Comparison of ENCODE assay signal across 19 cellular contexts in the genomic region with DNA sequence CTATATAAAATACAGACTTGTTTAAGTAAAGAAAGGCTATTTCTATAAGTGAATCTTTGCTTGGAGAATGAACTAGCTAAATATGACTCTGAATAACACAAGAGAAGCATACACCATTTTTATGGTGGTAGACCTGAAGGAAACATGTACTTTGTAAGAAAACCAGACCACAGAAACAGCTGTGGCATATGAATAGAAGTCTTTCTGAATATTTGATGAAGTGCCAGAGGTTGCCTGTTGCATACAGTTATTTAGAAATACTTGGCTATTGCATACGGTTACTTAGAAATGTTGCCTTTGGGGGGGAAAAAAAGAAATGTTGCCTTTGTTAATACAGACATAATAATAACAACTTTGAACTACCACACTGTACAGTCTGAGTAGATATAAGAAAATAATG. TPM values are rescaled to one million over a fixed set of nuclear protein-coding genes. Genes with fewer than 3 reads are reported as not detected.
"Had no signal": no experiment of that assay in that cellular context is flagged by ENCODE, and none has a peak within 500 bp of the region (broad histone marks: within the 10 kb centered on the region; RNA-seq: fewer than 3 reads in every experiment).

No MANE protein-coding gene starts in this region.

- DNase-seq: activated CD4-positive, alpha-beta T cell treated with anti-CD3 and anti-CD28 coated beads for 4 hours; activated CD8-positive, alpha-beta memory T cell treated with anti-CD3 and anti-CD28 coated beads, Interleukin-2, amount 50 U/mL, for 4 hours; activated CD8-positive, alpha-beta T cell treated with anti-CD3 and anti-CD28 coated beads, Interleukin-2, amount 10 ng/mL, durations not matched to agents 7 days and 5 days; activated gamma-delta T cell; activated T-cell treated with anti-CD3 and anti-CD28 coated beads, Interleukin-2, amount 50 U/mL, for 72 hours; mucosa of descending colon; natural killer cell; nucleus accumbens; stimulated activated CD4-positive, alpha-beta T cell treated with anti-CD3 and anti-CD28 coated beads, Interleukin-15, amount 100 ng/mL, for 24 hours; stimulated activated CD4-positive, alpha-beta T cell treated with anti-CD3 and anti-CD28 coated beads, Interleukin-4, amount 100 ng/mL, for 1 hour; stimulated activated naive B cell treated with anti-CD40 and anti-IgM and Interleukin-4, amounts not matched to agents 10 μg/mL and 1 μg/mL and 100 μg/mL, for 72 hours; T-helper 17 cell; thyroid gland had no signal

- H3K27ac Mint-ChIP-seq: activated CD8-positive, alpha-beta T cell treated with anti-CD3 and anti-CD28 coated beads, Interleukin-2, amount 10 ng/mL, durations not matched to agents 7 days and 5 days; activated naive CD8-positive, alpha-beta T cell; activated T-cell treated with anti-CD3 and anti-CD28 coated beads, Interleukin-2, amount 50 U/mL, for 72 hours; natural killer cell; stimulated activated naive B cell treated with anti-CD40 and anti-IgM and Interleukin-4, amounts not matched to agents 10 μg/mL and 1 μg/mL and 100 μg/mL, for 72 hours; T-helper 17 cell; WTC11 had no signal

- H3K36me3 Mint-ChIP-seq: activated naive CD8-positive, alpha-beta T cell; natural killer cell; stimulated activated naive B cell treated with anti-CD40 and anti-IgM and Interleukin-4, amounts not matched to agents 10 μg/mL and 1 μg/mL and 100 μg/mL, for 72 hours; WTC11 had no signal

- H3K36me3 ChIP-seq: cardiac muscle cell, thyroid gland had no signal

- H3K4me3 Mint-ChIP-seq: activated CD8-positive, alpha-beta T cell treated with anti-CD3 and anti-CD28 coated beads, Interleukin-2, amount 10 ng/mL, durations not matched to agents 7 days and 5 days; activated naive CD8-positive, alpha-beta T cell; activated T-cell treated with anti-CD3 and anti-CD28 coated beads, Interleukin-2, amount 50 U/mL, for 72 hours; natural killer cell; stimulated activated naive B cell treated with anti-CD40 and anti-IgM and Interleukin-4, amounts not matched to agents 10 μg/mL and 1 μg/mL and 100 μg/mL, for 72 hours; T-helper 17 cell; WTC11 had no signal

- H3K27me3 ChIP-seq: thyroid gland had no signal

- ATAC-seq: activated CD8-positive, alpha-beta T cell treated with anti-CD3 and anti-CD28 coated beads, Interleukin-2, amount 10 ng/mL, durations not matched to agents 7 days and 5 days; esophagus mucosa; left lobe of liver; mucosa of descending colon; natural killer cell; stimulated activated naive B cell treated with anti-CD40 and anti-IgM and Interleukin-4, amounts not matched to agents 10 μg/mL and 1 μg/mL and 100 μg/mL, for 72 hours; T-helper 17 cell; WTC11 had no signal

- H3K27ac ChIP-seq: cardiac muscle cell, skin epidermis, thyroid gland had no signal

- H3K9me3 Mint-ChIP-seq: activated T-cell treated with anti-CD3 and anti-CD28 coated beads, Interleukin-2, amount 50 U/mL, for 72 hours; natural killer cell; stimulated activated naive B cell treated with anti-CD40 and anti-IgM and Interleukin-4, amounts not matched to agents 10 μg/mL and 1 μg/mL and 100 μg/mL, for 72 hours; WTC11 had no signal

- H3K4me1 ChIP-seq: thyroid gland had no signal

- H3K9me3 ChIP-seq: mucosa of descending colon, thyroid gland had no signal

- H3K4me3 ChIP-seq: cardiac muscle cell, mucosa of descending colon, skin epidermis, thyroid gland had no signal

RNA-seq across cellular contexts. Expression of a gene that starts 31.5 kb away (rescaled TPM):
- total RNA-seq: activated CD8-positive, alpha-beta T cell treated with anti-CD3 and anti-CD28 coated beads, Interleukin-2, amount 10 ng/mL, durations not matched to agents 7 days and 5 days; cardiac muscle cell; natural killer cell; T-helper 17 cell; thyroid gland had no signal
- polyA plus RNA-seq: cardiac muscle cell had no signal
